28 cellular contexts compared by ENCODE assay signal in the genomic region with DNA sequence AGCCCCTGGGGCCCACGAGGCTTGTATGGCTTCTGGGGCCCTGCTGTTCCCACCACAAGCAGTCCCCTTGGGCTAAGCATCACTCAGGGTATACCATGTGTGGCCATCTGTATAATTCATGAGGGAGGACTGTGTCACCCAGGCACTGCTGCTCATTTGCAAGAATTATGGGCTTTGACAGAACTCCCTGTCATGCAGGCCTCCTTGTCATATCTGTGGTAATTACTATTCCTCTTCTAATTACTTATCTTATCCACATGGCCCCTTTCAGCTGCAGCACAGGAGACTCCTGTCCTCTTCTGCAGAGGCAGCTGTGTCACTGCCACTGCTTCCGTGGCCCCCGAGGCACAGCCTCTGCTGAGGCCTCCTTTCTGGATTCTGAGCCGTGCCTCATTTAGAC. TPM values are rescaled to one million over a fixed set of nuclear protein-coding genes. Genes with fewer than 3 reads are reported as not detected.
"Had no signal": no experiment of that assay in that cellular context is flagged by ENCODE, and none has a peak within 500 bp of the region (broad histone marks: within the 10 kb centered on the region; RNA-seq: fewer than 3 reads in every experiment).

No MANE protein-coding gene starts in this region.

- H3K27me3 Mint-ChIP-seq: activated CD4-positive, alpha-beta memory T cell treated with anti-CD3 and anti-CD28 coated beads, Interleukin-2, amount 10 ng/mL, durations not matched to agents 7 days and 5 days; activated naive CD4-positive, alpha-beta T cell treated with anti-CD3 and anti-CD28 coated beads, Interleukin-2, amount 10 ng/mL, durations not matched to agents 7 days and 5 days; activated naive CD8-positive, alpha-beta T cell treated with anti-CD3 and anti-CD28 coated beads, Interleukin-2, amount 10 ng/mL, durations not matched to agents 7 days and 5 days had no signal

- H3K27ac Mint-ChIP-seq: activated CD4-positive, alpha-beta memory T cell treated with anti-CD3 and anti-CD28 coated beads, Interleukin-2, amount 10 ng/mL, durations not matched to agents 7 days and 5 days; activated CD4-positive, alpha-beta T cell treated with anti-CD3 and anti-CD28 coated beads for 36 hours; activated CD4-positive, alpha-beta T cell treated with anti-CD3 and anti-CD28 coated beads, Interleukin-2, amount 10 ng/mL, durations not matched to agents 7 days and 5 days; activated naive CD4-positive, alpha-beta T cell treated with anti-CD3 and anti-CD28 coated beads, Interleukin-2, amount 10 ng/mL, durations not matched to agents 7 days and 5 days; activated naive CD4-positive, alpha-beta T cell treated with anti-CD3 and anti-CD28 coated beads, Interleukin-2, amount 50 U/mL, for 72 hours; activated naive CD8-positive, alpha-beta T cell treated with anti-CD3 and anti-CD28 coated beads, Interleukin-2, amount 10 ng/mL, durations not matched to agents 7 days and 5 days; activated T-cell treated with anti-CD3 and anti-CD28 coated beads, Interleukin-2, amount 50 U/mL, for 24 hours; activated T-cell treated with anti-CD3 and anti-CD28 coated beads, Interleukin-2, amount 50 U/mL, for 72 hours had no signal

- H3K4me1 ChIP-seq: ascending aorta, breast epithelium, colonic mucosa, gastrocnemius medialis had no signal

- H3K9me3 Mint-ChIP-seq: activated CD4-positive, alpha-beta memory T cell treated with anti-CD3 and anti-CD28 coated beads, Interleukin-2, amount 10 ng/mL, durations not matched to agents 7 days and 5 days; activated CD4-positive, alpha-beta T cell treated with anti-CD3 and anti-CD28 coated beads, Interleukin-2, amount 10 ng/mL, durations not matched to agents 7 days and 5 days; activated naive CD4-positive, alpha-beta T cell treated with anti-CD3 and anti-CD28 coated beads, Interleukin-2, amount 10 ng/mL, durations not matched to agents 7 days and 5 days; activated naive CD4-positive, alpha-beta T cell treated with anti-CD3 and anti-CD28 coated beads, Interleukin-2, amount 50 U/mL, for 72 hours; activated naive CD8-positive, alpha-beta T cell treated with anti-CD3 and anti-CD28 coated beads, Interleukin-2, amount 10 ng/mL, durations not matched to agents 7 days and 5 days; activated T-cell treated with anti-CD3 and anti-CD28 coated beads, Interleukin-2, amount 50 U/mL, for 24 hours had no signal

- ATAC-seq: activated CD4-positive, alpha-beta T cell treated with anti-CD3 and anti-CD28 coated beads for 36 hours; activated naive CD4-positive, alpha-beta T cell treated with anti-CD3 and anti-CD28 coated beads, Interleukin-2, amount 50 U/mL, for 72 hours; activated T-cell treated with anti-CD3 and anti-CD28 coated beads, Interleukin-2, amount 50 U/mL, for 72 hours; esophagus mucosa; gastrocnemius medialis; heart right ventricle had no signal

- H3K36me3 Mint-ChIP-seq: activated naive CD4-positive, alpha-beta T cell treated with anti-CD3 and anti-CD28 coated beads, Interleukin-2, amount 10 ng/mL, durations not matched to agents 7 days and 5 days; activated naive CD4-positive, alpha-beta T cell treated with anti-CD3 and anti-CD28 coated beads, Interleukin-2, amount 50 U/mL, for 72 hours; activated naive CD8-positive, alpha-beta T cell treated with anti-CD3 and anti-CD28 coated beads, Interleukin-2, amount 10 ng/mL, durations not matched to agents 7 days and 5 days; brain had no signal

- H3K36me3 ChIP-seq: ascending aorta, breast epithelium, cardiac muscle cell, colonic mucosa, gastrocnemius medialis, heart right ventricle had no signal

- H3K27me3 ChIP-seq: ascending aorta, breast epithelium, cardiac muscle cell, colonic mucosa, gastrocnemius medialis, heart right ventricle, hepatocyte had no signal

- H3K4me1 Mint-ChIP-seq: activated CD4-positive, alpha-beta memory T cell treated with anti-CD3 and anti-CD28 coated beads, Interleukin-2, amount 10 ng/mL, durations not matched to agents 7 days and 5 days; activated CD4-positive, alpha-beta T cell treated with anti-CD3 and anti-CD28 coated beads for 36 hours; activated CD4-positive, alpha-beta T cell treated with anti-CD3 and anti-CD28 coated beads, Interleukin-2, amount 10 ng/mL, durations not matched to agents 7 days and 5 days; activated naive CD4-positive, alpha-beta T cell treated with anti-CD3 and anti-CD28 coated beads, Interleukin-2, amount 10 ng/mL, durations not matched to agents 7 days and 5 days; activated naive CD8-positive, alpha-beta T cell treated with anti-CD3 and anti-CD28 coated beads, Interleukin-2, amount 10 ng/mL, durations not matched to agents 7 days and 5 days; brain had no signal

- H3K9me3 ChIP-seq: ascending aorta, breast epithelium, colonic mucosa, gastrocnemius medialis had no signal

- H3K27ac ChIP-seq: ascending aorta, breast epithelium, cardiac muscle cell, colonic mucosa, gastrocnemius medialis, heart right ventricle, hepatocyte had no signal

- DNase-seq: activated CD4-positive, alpha-beta memory T cell treated with anti-CD3 and anti-CD28 coated beads, Interleukin-2, amount 10 ng/mL, durations not matched to agents 7 days and 5 days; activated CD4-positive, alpha-beta T cell treated with anti-CD3 and anti-CD28 coated beads for 36 hours; activated CD4-positive, alpha-beta T cell treated with anti-CD3 and anti-CD28 coated beads, Interleukin-2, amount 10 ng/mL, durations not matched to agents 7 days and 5 days; activated CD4-positive, alpha-beta T cell treated with anti-CD3 and anti-CD28 coated beads, Interleukin-2, amount 50 U/mL, for 4 hours; activated CD4-positive, CD25-positive, alpha-beta regulatory T cell; activated CD4-positive, CD25-positive, alpha-beta regulatory T cell treated with anti-CD3 and anti-CD28 coated beads, Interleukin-2, amount 50 U/mL, for 72 hours; activated CD8-positive, alpha-beta memory T cell treated with anti-CD3 and anti-CD28 coated beads, Interleukin-2, amount 50 U/mL, for 48 hours; activated gamma-delta T cell; activated naive CD4-positive, alpha-beta T cell; activated naive CD4-positive, alpha-beta T cell treated with anti-CD3 and anti-CD28 coated beads, Interleukin-2, amount 10 ng/mL, durations not matched to agents 7 days and 5 days; activated naive CD8-positive, alpha-beta T cell treated with anti-CD3 and anti-CD28 coated beads, Interleukin-2, amount 10 ng/mL, durations not matched to agents 7 days and 5 days; activated T-cell treated with anti-CD3 and anti-CD28 coated beads for 4 hours; activated T-cell treated with anti-CD3 and anti-CD28 coated beads, Interleukin-2, amount 50 U/mL, for 24 hours; activated T-cell treated with anti-CD3 and anti-CD28 coated beads, Interleukin-2, amount 50 U/mL, for 72 hours; central memory CD4-positive, alpha-beta T cell; cerebellar nuclear complex; colonic mucosa; effector CD8-positive, alpha-beta T cell; foreskin fibroblast; gastrocnemius medialis; heart right ventricle had no signal

- H3K4me3 Mint-ChIP-seq: activated CD4-positive, alpha-beta memory T cell treated with anti-CD3 and anti-CD28 coated beads, Interleukin-2, amount 10 ng/mL, durations not matched to agents 7 days and 5 days; activated CD4-positive, alpha-beta T cell treated with anti-CD3 and anti-CD28 coated beads for 36 hours; activated CD4-positive, alpha-beta T cell treated with anti-CD3 and anti-CD28 coated beads, Interleukin-2, amount 10 ng/mL, durations not matched to agents 7 days and 5 days; activated naive CD4-positive, alpha-beta T cell treated with anti-CD3 and anti-CD28 coated beads, Interleukin-2, amount 10 ng/mL, durations not matched to agents 7 days and 5 days; activated naive CD8-positive, alpha-beta T cell treated with anti-CD3 and anti-CD28 coated beads, Interleukin-2, amount 10 ng/mL, durations not matched to agents 7 days and 5 days; activated T-cell treated with anti-CD3 and anti-CD28 coated beads, Interleukin-2, amount 50 U/mL, for 24 hours; activated T-cell treated with anti-CD3 and anti-CD28 coated beads, Interleukin-2, amount 50 U/mL, for 72 hours; brain had no signal

- H3K4me3 ChIP-seq: ascending aorta, breast epithelium, cardiac muscle cell, colonic mucosa, gastrocnemius medialis, heart right ventricle, hepatocyte had no signal

RNA-seq across cellular contexts. Expression of gene LRMDA, which starts 46.3 kb away (rescaled TPM):
- total RNA-seq: activated CD4-positive, alpha-beta memory T cell treated with anti-CD3 and anti-CD28 coated beads, Interleukin-2, amount 10 ng/mL, durations not matched to agents 7 days and 5 days; activated CD4-positive, alpha-beta T cell treated with anti-CD3 and anti-CD28 coated beads for 36 hours; activated CD4-positive, alpha-beta T cell treated with anti-CD3 and anti-CD28 coated beads, Interleukin-2, amount 10 ng/mL, durations not matched to agents 7 days and 5 days; activated naive CD4-positive, alpha-beta T cell treated with anti-CD3 and anti-CD28 coated beads, Interleukin-2, amount 50 U/mL, for 72 hours; activated naive CD8-positive, alpha-beta T cell treated with anti-CD3 and anti-CD28 coated beads, Interleukin-2, amount 10 ng/mL, durations not matched to agents 7 days and 5 days; activated T-cell treated with anti-CD3 and anti-CD28 coated beads, Interleukin-2, amount 50 U/mL, for 72 hours had no signal
